Comparison of ENCODE assay signal across 26 cellular contexts in the genomic region with DNA sequence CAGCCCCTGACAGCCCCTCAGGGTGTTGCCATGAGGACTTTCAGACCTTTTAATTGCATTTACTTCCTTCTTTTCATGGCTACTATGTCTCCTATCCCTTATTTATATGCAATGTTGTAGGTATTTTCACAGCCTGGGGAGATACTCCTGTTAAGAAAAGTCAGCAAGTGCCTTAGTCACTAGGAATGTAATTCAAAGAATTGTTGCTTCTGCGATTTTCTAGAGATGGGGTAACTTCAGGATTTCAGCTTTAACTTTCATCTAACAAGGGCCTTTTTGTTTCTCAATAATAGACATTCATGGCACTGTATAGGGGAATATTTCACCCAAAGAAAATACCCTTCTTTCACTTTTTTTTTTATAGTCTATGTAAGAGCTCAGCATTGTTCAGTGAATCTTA.
A peak's percentile ranks its signal among the peaks of the same experiment; 100 is the strongest.
DNase-seq lines count a peak whose midpoint lies in the region; ATAC-seq and TF ChIP-seq lines count a peak whose summit lies in the region.
"Had no signal": no experiment of that assay in that cellular context is flagged by ENCODE, and none has a peak within 500 bp of the region (broad histone marks: within the 10 kb centered on the region; RNA-seq: fewer than 3 reads in every experiment).

No MANE protein-coding gene starts in this region.

- H3K4me3 ChIP-seq in endodermal cell (ENCODE audit: low read length), result peak overlapping the region; percentile 56

- no peaks in the 10 kb centered on the region for H3K27me3 Mint-ChIP-seq in endodermal cell (ENCODE audit: insufficient read depth)
- no peaks in the 10 kb centered on the region for H3K27me3 Mint-ChIP-seq in progenitor cell of endocrine pancreas
- H3K27me3 Mint-ChIP-seq: CD8-positive, alpha-beta memory T cell had no signal

- H3K9ac ChIP-seq in endodermal cell (ENCODE audit: extremely low read depth, low read length, poor library complexity, severe bottlenecking), result no peak overlapping the region

- H3K36me3 Mint-ChIP-seq in endodermal cell (ENCODE audit: low read depth), result no peaks in the 10 kb centered on the region
- H3K36me3 Mint-ChIP-seq in progenitor cell of endocrine pancreas (ENCODE audit: insufficient read depth), result peaks cover 4% of the 10 kb centered on the region
- H3K36me3 Mint-ChIP-seq: CD14-positive monocyte; CD8-positive, alpha-beta memory T cell had no signal

- no peak overlapping the region for H3K27ac Mint-ChIP-seq in endodermal cell
- H3K27ac Mint-ChIP-seq in progenitor cell of endocrine pancreas, result peak overlapping the region; percentile 62
- H3K27ac Mint-ChIP-seq: CD14-positive monocyte; CD8-positive, alpha-beta memory T cell; H9 had no signal

- no peak for TF ChIP-seq CTCF in endodermal cell (conservative IDR thresholded peaks at IDR 0.05)
- no peak for TF ChIP-seq CTCF in progenitor cell of endocrine pancreas (IDR thresholded peaks at IDR 0.05; ENCODE audit: unreplicated experiment)

- H3K9me3 Mint-ChIP-seq in endodermal cell, result peaks cover 73% of the 10 kb centered on the region
- H3K9me3 Mint-ChIP-seq in progenitor cell of endocrine pancreas (ENCODE audit: low read depth), result peaks cover 60% of the 10 kb centered on the region

- H3K4me1 Mint-ChIP-seq in endodermal cell (no peaks in the 10 kb centered on the region), progenitor cell of endocrine pancreas (ENCODE audit: low read depth) (peaks cover 3% of the 10 kb centered on the region)
- H3K4me1 Mint-ChIP-seq: CD14-positive monocyte; CD8-positive, alpha-beta memory T cell had no signal

- no peak overlapping the region for H3K4me3 Mint-ChIP-seq in endodermal cell
- H3K4me3 Mint-ChIP-seq in progenitor cell of endocrine pancreas (ENCODE audit: low read depth), result no peak overlapping the region
- H3K4me3 Mint-ChIP-seq: CD14-positive monocyte; CD8-positive, alpha-beta memory T cell; H9 had no signal

- H3K27me3 ChIP-seq in endodermal cell (ENCODE audit: control insufficient read depth, insufficient read depth, low read length, poor library complexity, severe bottlenecking), result no peaks in the 10 kb centered on the region
- H3K27me3 ChIP-seq: BE2C had no signal

- WGBS in endodermal cell (ENCODE audit: insufficient coverage in 1 of 2, insufficient read length in 1 of 2), 2 experiments, result 78% methylated on average over 1 of the region's 1 CpG; no CpG with 5 or more reads in 1 of the 2 experiments

- no peaks in the 10 kb centered on the region for H3K36me3 ChIP-seq in endodermal cell (ENCODE audit: control insufficient read depth, insufficient read depth, low read length)
- H3K36me3 ChIP-seq: BE2C had no signal

- ATAC-seq in HG02610 (IDR thresholded peaks at IDR 0.05; ENCODE audit: unreplicated experiment) (no peak), GM21390 (IDR thresholded peaks at IDR 0.05; ENCODE audit: unreplicated experiment) (no peak), HG03045 (IDR thresholded peaks at IDR 0.05; ENCODE audit: unreplicated experiment) (no peak)

- no peaks in the 10 kb centered on the region for H3K4me1 ChIP-seq in endodermal cell (ENCODE audit: control insufficient read depth, insufficient read depth, low read length)
- H3K4me1 ChIP-seq: BE2C had no signal

- DNase-seq in COLO829 (ENCODE audit: low spot score) (peak; percentile 69), endodermal cell (no peak), foreskin melanocyte (peak; percentile 83), progenitor cell of endocrine pancreas (ENCODE audit: low spot score, unreplicated experiment) (no peak), DMS 273 treated with DMSO at 0.1 percent for 48 hours (lab: John Stamatoyannopoulos, UW) (no peak)
- DNase-seq: 8988T; ACHN; BE2C; Calu3; CD8-positive, alpha-beta memory T cell; DMS153; H9; IMR-90; KG1; MM.1S; NCI-H1417; NCI-H1694; NCI-H2029 treated with DMSO at 0.1 percent for 48 hours; NCI-H446 treated with DMSO at 0.1 percent for 48 hours; NCI-H526 treated with DMSO at 0.1 percent for 48 hours; SHP77 had no signal

- peaks cover 85% of the 10 kb centered on the region for H3K9me3 ChIP-seq in endodermal cell (ENCODE audit: control insufficient read depth, low read length)
- H3K9me3 ChIP-seq: BE2C had no signal

- no peak overlapping the region for H3K27ac ChIP-seq in endodermal cell (ENCODE audit: low read depth, low read length)
- H3K27ac ChIP-seq: RWPE1 had no signal

Comparison
In these comparisons a context has a peak if more than half of its experiments do, and no peak if none do; other contexts are left out.
1. DNase-seq: peak in COLO829 (single experiment) and foreskin melanocyte (single experiment); none in endodermal cell (single experiment), progenitor cell of endocrine pancreas (single experiment) and DMS 273 treated with DMSO at 0.1 percent for 48 hours (single experiment).